ENCODE assay signal across 12 cellular contexts in the genomic region with DNA sequence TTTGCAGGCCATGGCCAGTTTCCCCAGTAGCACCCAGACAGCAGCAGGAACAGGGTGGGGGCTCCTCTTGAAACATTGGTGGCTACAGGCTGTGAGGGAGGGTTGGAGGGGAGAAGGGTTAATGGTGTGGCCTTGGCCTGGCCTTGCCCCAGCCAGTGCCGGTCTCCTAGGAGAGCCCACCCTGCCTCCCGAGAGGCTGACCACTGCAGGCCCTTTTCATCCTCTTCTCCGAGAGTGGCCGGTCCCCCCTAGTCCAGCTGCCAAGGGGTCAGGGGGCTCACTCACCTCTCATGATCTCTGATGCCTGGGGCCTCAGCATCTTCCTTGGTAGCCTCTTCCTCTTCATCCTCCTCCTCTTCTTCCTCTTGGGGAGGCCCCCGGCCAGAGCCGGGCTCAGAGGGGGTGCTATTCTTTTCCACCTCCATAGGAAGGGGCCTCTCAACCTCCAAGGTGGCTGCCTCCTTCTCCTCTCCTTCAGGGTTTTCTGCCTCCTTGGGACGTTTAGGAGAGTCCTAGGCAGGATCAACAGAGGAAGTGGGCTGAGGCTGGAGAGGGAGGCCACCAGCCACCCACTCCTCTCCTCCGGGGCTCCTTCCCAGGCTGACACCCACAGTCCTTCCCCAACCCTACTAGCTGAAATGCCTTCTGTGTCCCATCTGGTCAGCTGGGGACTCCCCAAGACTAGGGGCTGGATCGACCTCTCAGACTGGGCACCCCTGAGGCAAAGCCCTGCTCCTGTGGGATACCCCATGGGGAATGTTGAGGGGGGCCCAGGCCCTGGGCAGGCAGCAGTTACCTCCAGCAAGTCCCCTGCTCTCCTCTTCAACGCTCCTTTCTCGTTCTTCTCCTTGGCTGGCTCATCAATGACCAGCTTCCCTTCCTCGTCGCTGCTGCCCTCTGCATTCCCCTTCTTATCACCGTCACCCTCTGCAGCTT. TPM values are rescaled to one million over a fixed set of nuclear protein-coding genes. Genes with fewer than 3 reads are reported as not detected.
A peak's percentile ranks its signal among the peaks of the same experiment; 100 is the strongest.
DNase-seq lines count a peak whose midpoint lies in the region; ATAC-seq and TF ChIP-seq lines count a peak whose summit lies in the region.
"Had no signal": no experiment of that assay in that cellular context is flagged by ENCODE, and none has a peak within 500 bp of the region (broad histone marks: within the 10 kb centered on the region; RNA-seq: fewer than 3 reads in every experiment).

No MANE protein-coding gene starts in this region.

- peak overlapping the region; percentile 41 for H3K9ac ChIP-seq in adipocyte (ENCODE audit: low read length)

- no peaks in the 10 kb centered on the region for H3K9me3 Mint-ChIP-seq in activated T-cell treated with anti-CD3 and anti-CD28 coated beads, Interleukin-2, amount 50 U/mL, for 24 hours
- no peaks in the 10 kb centered on the region for H3K9me3 Mint-ChIP-seq in IgD-negative memory B cell
- H3K9me3 Mint-ChIP-seq in neural crest cell = no peaks in the 10 kb centered on the region

- H3K27me3 ChIP-seq in adipocyte (replicated peaks; ENCODE audit: control insufficient read depth, insufficient read depth, low read length) = no peaks in the 10 kb centered on the region
- H3K27me3 ChIP-seq: spleen had no signal

- no peak for ATAC-seq in HG03039 (IDR thresholded peaks at IDR 0.05; ENCODE audit: unreplicated experiment)

- DNase-seq in activated T-cell treated with anti-CD3 and anti-CD28 coated beads, Interleukin-2, amount 50 U/mL, for 24 hours = no peak
- DNase-seq in activated T-cell treated with anti-CD3 and anti-CD28 coated beads, Interleukin-2, amount 50 U/mL, for 48 hours = no peak
- DNase-seq in adipocyte (ENCODE audit: low read depth) (no peak), neural crest cell (ENCODE audit: low read depth, low spot score) (no peak), NCI-H1105 (lab: John Stamatoyannopoulos, UW) (no peak), hippocampal formation (lab: John Stamatoyannopoulos, UW) (no peak)
- DNase-seq: activated effector memory CD4-positive, alpha-beta T cell treated with anti-CD3 and anti-CD28 coated beads, Interleukin-2, amount 50 U/mL, for 16 hours; NCI-H2171 had no signal

- H3K36me3 ChIP-seq in adipocyte (ENCODE audit: control insufficient read depth, insufficient read depth, low read length, severe bottlenecking) = peaks cover 33% of the 10 kb centered on the region

- peaks cover 50% of the 10 kb centered on the region for H3K4me1 ChIP-seq in adipocyte (ENCODE audit: control insufficient read depth, insufficient read depth, low read length)

- H3K4me3 ChIP-seq in adipocyte (ENCODE audit: low read length) = no peak overlapping the region
- H3K4me3 ChIP-seq: lung, spleen had no signal

- H3K9me3 ChIP-seq in adipocyte (ENCODE audit: control insufficient read depth, low read length) = no peaks in the 10 kb centered on the region
- H3K9me3 ChIP-seq: spleen had no signal

- no peak overlapping the region for H3K4me3 Mint-ChIP-seq in activated T-cell treated with anti-CD3 and anti-CD28 coated beads, Interleukin-2, amount 50 U/mL, for 24 hours
- H3K4me3 Mint-ChIP-seq in IgD-negative memory B cell = peak overlapping the region in 1 of 4 donors; percentile 39
- H3K4me3 Mint-ChIP-seq in neural crest cell = peak overlapping the region; percentile 19

- peak overlapping the region; percentile 84 for H3K27ac Mint-ChIP-seq in activated T-cell treated with anti-CD3 and anti-CD28 coated beads, Interleukin-2, amount 50 U/mL, for 24 hours
- H3K27ac Mint-ChIP-seq in IgD-negative memory B cell (peak overlapping the region; percentile 23 to 89 (median 59)), neural crest cell (ENCODE audit: unreplicated experiment) (peak overlapping the region; percentile 19)

- H3K36me3 Mint-ChIP-seq in activated T-cell treated with anti-CD3 and anti-CD28 coated beads, Interleukin-2, amount 50 U/mL, for 24 hours (ENCODE audit: low read depth) = peaks cover 90% of the 10 kb centered on the region
- H3K36me3 Mint-ChIP-seq in IgD-negative memory B cell (peaks cover 6% of the 10 kb centered on the region), neural crest cell (ENCODE audit: low read depth) (peaks cover 6% of the 10 kb centered on the region)

- TF ChIP-seq CTCF in neural crest cell (conservative IDR thresholded peaks at IDR 0.05) = no peak

- H3K27me3 Mint-ChIP-seq in activated T-cell treated with anti-CD3 and anti-CD28 coated beads, Interleukin-2, amount 50 U/mL, for 24 hours = no peaks in the 10 kb centered on the region
- H3K27me3 Mint-ChIP-seq in IgD-negative memory B cell (no peaks in the 10 kb centered on the region), neural crest cell (ENCODE audit: low read depth) (no peaks in the 10 kb centered on the region)

- H3K4me1 Mint-ChIP-seq in activated T-cell treated with anti-CD3 and anti-CD28 coated beads, Interleukin-2, amount 50 U/mL, for 24 hours (ENCODE audit: low read depth) = peaks cover 76% of the 10 kb centered on the region
- H3K4me1 Mint-ChIP-seq in IgD-negative memory B cell = peaks cover 30 to 44% (median 38%) of the 10 kb centered on the region in 3 donors
- H3K4me1 Mint-ChIP-seq in neural crest cell = peaks cover 56% of the 10 kb centered on the region

RNA-seq across cellular contexts. Expression of a gene that starts 2.7 kb away (rescaled TPM):
- 93.7 TPM for polyA plus RNA-seq in IgD-negative memory B cell
- total RNA-seq in neural crest cell = 37.3 and 49.3 TPM in 2 replicates

RNA-seq across cellular contexts. Expression of a gene that starts 7.8 kb away (rescaled TPM):
- 17.8 TPM for polyA plus RNA-seq in IgD-negative memory B cell
- total RNA-seq in neural crest cell = 294 and 304 TPM in 2 replicates

RNA-seq across cellular contexts. Expression of a gene that starts 15.1 kb away (rescaled TPM):
- polyA plus RNA-seq in IgD-negative memory B cell = 39.7 TPM
- total RNA-seq in neural crest cell = 47.0 and 52.7 TPM in 2 replicates

RNA-seq across cellular contexts. Expression of a gene that starts 15.4 kb away (rescaled TPM):
- 11.5 TPM for polyA plus RNA-seq in IgD-negative memory B cell
- total RNA-seq in neural crest cell = 30.4 and 33.0 TPM in 2 replicates

RNA-seq across cellular contexts. Expression of a gene that starts 23.7 kb away (rescaled TPM):
- polyA plus RNA-seq in IgD-negative memory B cell = 57.3 TPM
- total RNA-seq in neural crest cell = 99.8 and 102 TPM in 2 replicates

Comparison
In these comparisons a context has a peak if more than half of its experiments do, and no peak if none do; other contexts are left out.
1. H3K27ac Mint-ChIP-seq: peak in every context shown above with its lines; median percentile 84 in activated T-cell treated with anti-CD3 and anti-CD28 coated beads, Interleukin-2, amount 50 U/mL, for 24 hours; 59 in IgD-negative memory B cell; 19 in neural crest cell.